In the genomic region with DNA sequence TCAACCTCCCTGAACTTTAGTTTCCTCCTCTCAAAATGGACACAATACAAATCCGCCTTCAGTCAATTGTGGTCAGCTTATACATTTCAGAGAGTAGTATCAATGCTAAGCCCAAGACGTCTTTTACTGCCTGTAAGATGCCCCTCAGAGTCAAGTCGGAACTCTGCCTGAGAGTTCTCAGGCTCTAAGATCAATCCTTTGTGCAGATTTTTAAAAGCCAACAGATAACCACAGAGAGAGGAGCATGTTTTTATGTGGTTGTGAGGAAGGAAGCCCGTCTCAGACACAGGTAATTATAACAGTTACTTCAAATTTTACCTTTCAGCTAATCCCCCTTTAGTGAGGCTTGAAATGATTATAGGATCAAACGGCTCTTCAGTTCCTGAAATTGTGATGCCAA, we compare ENCODE assay signal across 16 cellular contexts.
"Had no signal": no experiment of that assay in that cellular context is flagged by ENCODE, and none has a peak within 500 bp of the region (broad histone marks: within the 10 kb centered on the region; RNA-seq: fewer than 3 reads in every experiment).

No MANE protein-coding gene starts in this region.

- H3K4me3 ChIP-seq: pancreas, stomach, thoracic aorta, uterus had no signal

- H3K4me1 ChIP-seq: pancreas, uterus had no signal

- ATAC-seq: esophagus mucosa, pancreas had no signal

- DNase-seq: activated T-cell treated with anti-CD3 and anti-CD28 coated beads, Interleukin-2, amount 50 U/mL, for 72 hours; amygdala; brain microvascular endothelial cell; cerebellar nuclear complex; dermis blood vessel endothelial cell; hypothalamus; kidney glomerular epithelial cell; pancreas; stimulated activated CD4-positive, alpha-beta T cell treated with anti-CD3 and anti-CD28 coated beads, Interleukin-4, amount 100 ng/mL, for 1 hour; stimulated activated CD8-positive, alpha-beta memory T cell treated with anti-CD3 and anti-CD28 coated beads, Interleukin-4, amount 100 ng/mL, for 48 hours; stomach; uterus had no signal

- H3K27ac ChIP-seq: brain microvascular endothelial cell, pancreas, stomach, thoracic aorta, uterus had no signal

- H3K4me3 Mint-ChIP-seq: mesothelial cell of epicardium had no signal

- H3K27ac Mint-ChIP-seq: activated T-cell treated with anti-CD3 and anti-CD28 coated beads, Interleukin-2, amount 50 U/mL, for 72 hours; mesothelial cell of epicardium had no signal

- H3K27me3 ChIP-seq: brain microvascular endothelial cell, pancreas, stomach, uterus had no signal

- H3K4me1 Mint-ChIP-seq: mesothelial cell of epicardium had no signal

- H3K9me3 ChIP-seq: pancreas, stomach, thoracic aorta, uterus had no signal

- H3K36me3 ChIP-seq: brain microvascular endothelial cell, pancreas, thoracic aorta, uterus had no signal

- H3K9me3 Mint-ChIP-seq: activated T-cell treated with anti-CD3 and anti-CD28 coated beads, Interleukin-2, amount 50 U/mL, for 72 hours; mesothelial cell of epicardium had no signal

- FAIRE-seq: endometrium, pancreas had no signal
